In genomic region chr12:63150255-63151060, GRCh38 we compare ENCODE assay signal across 8 cellular contexts. TPM values are rescaled to one million over a fixed set of nuclear protein-coding genes. Genes with fewer than 3 reads are reported as not detected.
A peak's percentile ranks its signal among the peaks of the same experiment; 100 is the strongest.
DNase-seq lines count a peak whose midpoint lies in the region; ATAC-seq, FAIRE-seq and TF ChIP-seq lines count a peak whose summit lies in the region.

No MANE protein-coding gene starts in this region.

- no peaks in the 10 kb centered on the region for H3K9me1 ChIP-seq in keratinocyte (ENCODE audit: control insufficient read depth, extremely low read depth, insufficient read depth, low read length)

- H3K4me1 Mint-ChIP-seq in stimulated activated naive CD8-positive, alpha-beta T cell treated with anti-CD3 and anti-CD28 coated beads, Interleukin-15, amount 100 ng/mL, for 72 hours: peaks cover 27% of the 10 kb centered on the region

- H3K4me3 Mint-ChIP-seq in stimulated activated naive CD8-positive, alpha-beta T cell treated with anti-CD3 and anti-CD28 coated beads, Interleukin-15, amount 100 ng/mL, for 72 hours: peak overlapping the region; percentile 57 to 70

- ATAC-seq in stimulated activated naive CD8-positive, alpha-beta T cell treated with anti-CD3 and anti-CD28 coated beads, Interleukin-15, amount 100 ng/mL, for 72 hours: peak; percentile 47
- no peak for ATAC-seq in HG02884 (IDR thresholded peaks at IDR 0.05; ENCODE audit: unreplicated experiment)

- no peak overlapping the region for H3K27ac ChIP-seq in keratinocyte (ENCODE audit: control insufficient read depth, insufficient read depth, low read length)

- TF ChIP-seq EP300 in Ishikawa (IDR thresholded peaks at IDR 0.05; ENCODE audit: borderline replicate concordance): no peak

- in situ Hi-C loops in astrocyte of the spinal cord (cut with HindIII; ENCODE audit: low sequenced_read_pairs): no loop called here

- H4K20me1 ChIP-seq in keratinocyte (ENCODE audit: control insufficient read depth, extremely low read depth, insufficient read depth, low read length): no peaks in the 10 kb centered on the region

- peaks cover 5% of the 10 kb centered on the region for H3K9me3 ChIP-seq in keratinocyte (ENCODE audit: control insufficient read depth, low read depth, low read length)

- H3K27me3 ChIP-seq in keratinocyte (ENCODE audit: control insufficient read depth, extremely low read depth, insufficient read depth, low read length): peaks cover 38% of the 10 kb centered on the region

- H3K27ac Mint-ChIP-seq in stimulated activated naive CD8-positive, alpha-beta T cell treated with anti-CD3 and anti-CD28 coated beads, Interleukin-15, amount 100 ng/mL, for 72 hours: no peak overlapping the region

- no peak for FAIRE-seq in keratinocyte (lab: Jason Lieb, UNC)

- no peak for TF ChIP-seq CTCF in astrocyte of the spinal cord (IDR thresholded peaks at IDR 0.05; ENCODE audit: low read depth, low read length)
- TF ChIP-seq CTCF in keratinocyte (optimal IDR thresholded peaks at IDR 0.05 in 1 of 3, IDR thresholded peaks at IDR 0.05 in 1 of 3, conservative IDR thresholded peaks at IDR 0.05 in 1 of 3; ENCODE audit: extremely low read depth in 1 of 3, insufficient read depth in 2 of 3, low read length in 3 of 3): no peak

- peaks cover 75% of the 10 kb centered on the region for H3K27me3 Mint-ChIP-seq in stimulated activated naive CD8-positive, alpha-beta T cell treated with anti-CD3 and anti-CD28 coated beads, Interleukin-15, amount 100 ng/mL, for 72 hours

- no peaks in the 10 kb centered on the region for H3K9me3 Mint-ChIP-seq in stimulated activated naive CD8-positive, alpha-beta T cell treated with anti-CD3 and anti-CD28 coated beads, Interleukin-15, amount 100 ng/mL, for 72 hours

- peak overlapping the region; percentile 23 for H3K4me3 ChIP-seq in astrocyte of the spinal cord (ENCODE audit: low read depth, low read length)
- peak overlapping the region in 1 of 3 experiments; percentile 23 for H3K4me3 ChIP-seq in keratinocyte (ENCODE audit: control insufficient read depth in 2 of 3, extremely low read depth in 1 of 3, insufficient read depth in 2 of 3, low read depth in 1 of 3, low read length in 3 of 3)

- H2AFZ ChIP-seq in keratinocyte (ENCODE audit: control insufficient read depth, low read length): no peak overlapping the region

- TF ChIP-seq RAD21 in Ishikawa (IDR thresholded peaks at IDR 0.05; ENCODE audit: low read depth): no peak

- dilution Hi-C loops in keratinocyte (cut with MboI; ENCODE audit: extremely low pct_ligation_motif_present, low sequenced_read_pairs): no loop called here

- no peaks in the 10 kb centered on the region for H3K4me1 ChIP-seq in keratinocyte (ENCODE audit: control insufficient read depth, extremely low read depth, insufficient read depth, low read length)

- no peaks in the 10 kb centered on the region for H3K79me2 ChIP-seq in keratinocyte (ENCODE audit: control insufficient read depth, insufficient read depth, low read length)

- H3K9ac ChIP-seq in keratinocyte (ENCODE audit: control insufficient read depth, extremely low read depth, insufficient read depth, low read length): no peak overlapping the region

- no peaks in the 10 kb centered on the region for H3K36me3 ChIP-seq in keratinocyte (ENCODE audit: control insufficient read depth in 2 of 2, extremely low read depth in 1 of 2, insufficient read depth in 2 of 2, low read length in 2 of 2)

- DNase-seq in astrocyte of the spinal cord (ENCODE audit: low read depth, low spot score) (peak; percentile 5), keratinocyte (ENCODE audit: low read depth, low spot score) (no peak), NCI-H82 (lab: John Stamatoyannopoulos, UW) (no peak), DMS79 treated with DMSO at 0.1 percent for 48 hours (lab: John Stamatoyannopoulos, UW) (no peak), 8988T (no peak)
- peak; percentile 10 to 17 for DNase-seq in stimulated activated naive CD8-positive, alpha-beta T cell treated with anti-CD3 and anti-CD28 coated beads, Interleukin-15, amount 100 ng/mL, for 72 hours

- H3K4me2 ChIP-seq in keratinocyte (ENCODE audit: control insufficient read depth, extremely low read depth, insufficient read depth, low read depth, low read length): peak overlapping the region; percentile 39

TF ChIP-seq in Ishikawa, 13 proteins besides CTCF, POLR2A, EP300 and RAD21:
- no peak for TF ChIP-seq NFIC (IDR thresholded peaks at IDR 0.05)
- TF ChIP-seq CREB1 (IDR thresholded peaks at IDR 0.05; ENCODE audit: low read depth): no peak
- TF ChIP-seq ZBTB7A (IDR thresholded peaks at IDR 0.05; ENCODE audit: low read depth): peak; percentile 33; the same call in 1 of the 2 replicates
- no peak for TF ChIP-seq YY1 (IDR thresholded peaks at IDR 0.05; ENCODE audit: low read depth)
- no peak for TF ChIP-seq CEBPB (IDR thresholded peaks at IDR 0.05)
- TF ChIP-seq TEAD4 (IDR thresholded peaks at IDR 0.05): no peak
- TF ChIP-seq MAX (IDR thresholded peaks at IDR 0.05): peak; percentile 41
- TF ChIP-seq EGR1 (IDR thresholded peaks at IDR 0.05): no peak
- no peak for TF ChIP-seq TAF1 (IDR thresholded peaks at IDR 0.05; ENCODE audit: low read depth)
- TF ChIP-seq TCF12 (IDR thresholded peaks at IDR 0.05; ENCODE audit: low read depth): no peak

RNA-seq across cellular contexts. Expression of gene AVPR1A, which starts 0.5 kb away (rescaled TPM):
- not detected in 3 replicates for polyA plus RNA-seq in keratinocyte
- not detected for polyA plus RNA-seq in keratinocyte (2011; ENCODE audit: low read depth)
- polyA plus RNA-seq in keratinocyte (2011; cell fraction: cytosol; rRNA removed): not detected in 2 replicates
- not detected in 2 replicates for polyA plus RNA-seq in keratinocyte (2011; cell fraction: nucleus; rRNA removed)
- not detected in 2 replicates for polyA plus RNA-seq in keratinocyte (2012; ENCODE audit: low replicate concordance)
- polyA minus RNA-seq in keratinocyte: not detected in 3 replicates
- polyA minus RNA-seq in keratinocyte (2011; cell fraction: cytosol; rRNA and poly(A)+ RNA removed): not detected
- not detected in 2 replicates for polyA minus RNA-seq in keratinocyte (2011; cell fraction: nucleus; rRNA and poly(A)+ RNA removed)

Comparison
In these comparisons a context has a peak if more than half of its experiments do, and no peak if none do; other contexts are left out.
1. DNase-seq: peak in astrocyte of the spinal cord (single experiment) and stimulated activated naive CD8-positive, alpha-beta T cell treated with anti-CD3 and anti-CD28 coated beads, Interleukin-15, amount 100 ng/mL, for 72 hours (2 of 2); none in keratinocyte (single experiment), NCI-H82 (single experiment), DMS79 treated with DMSO at 0.1 percent for 48 hours (single experiment) and 8988T (single experiment).